ENCODE assay signal across 8 cellular contexts in genomic region chr12:107131832-107132616, GRCh38. TPM values are rescaled to one million over a fixed set of nuclear protein-coding genes. Genes with fewer than 3 reads are reported as not detected.
DNase-seq lines count a peak whose midpoint lies in the region; ATAC-seq lines count a peak whose summit lies in the region.

No MANE protein-coding gene starts in this region.

- no peak overlapping the region for H2AK5ac ChIP-seq in trophoblast cell (ENCODE audit: low read length)

- no peak overlapping the region for H2BK5ac ChIP-seq in trophoblast cell (ENCODE audit: low read depth, low read length, poor library complexity)

- no peak overlapping the region for H2BK12ac ChIP-seq in trophoblast cell (ENCODE audit: low read length)

- H4K8ac ChIP-seq in trophoblast cell (ENCODE audit: low read depth, low read length) = no peak overlapping the region

- no peaks in the 10 kb centered on the region for H3K9me2 ChIP-seq in GM23248 (ENCODE audit: insufficient read depth)

- H3K9me3 ChIP-seq in GM23248 (ENCODE audit: low read depth) = no peaks in the 10 kb centered on the region
- peaks cover 2% of the 10 kb centered on the region for H3K9me3 ChIP-seq in trophoblast cell (ENCODE audit: insufficient read depth, low read depth, low read length)

- no peaks in the 10 kb centered on the region for H3K36me3 ChIP-seq in GM23248 (ENCODE audit: low read depth)
- no peaks in the 10 kb centered on the region for H3K36me3 ChIP-seq in trophoblast cell (ENCODE audit: control insufficient read depth in 1 of 2, insufficient read depth in 2 of 2, low read length in 2 of 2)

- H4K12ac ChIP-seq in trophoblast cell (ENCODE audit: low read depth, low read length) = no peak overlapping the region

- H3K79me2 ChIP-seq in GM23248 (ENCODE audit: insufficient read depth) (no peaks in the 10 kb centered on the region), trophoblast cell (ENCODE audit: control insufficient read depth, insufficient read depth, low read length, poor library complexity) (no peaks in the 10 kb centered on the region)

- H3K4me1 ChIP-seq in GM23248 (ENCODE audit: insufficient read depth) (no peaks in the 10 kb centered on the region), trophoblast cell (ENCODE audit: control insufficient read depth in 1 of 2, insufficient read depth in 2 of 2, low read length in 2 of 2) (no peaks in the 10 kb centered on the region)

- H3K27ac ChIP-seq in GM23248 = no peak overlapping the region
- H3K27ac ChIP-seq in trophoblast cell (ENCODE audit: low read depth, low read length) = no peak overlapping the region

- H3K4me2 ChIP-seq in GM23248 (ENCODE audit: unreplicated experiment) = peak overlapping the region; percentile 37
- H3K4me2 ChIP-seq in trophoblast cell (ENCODE audit: low read length) = no peak overlapping the region

- H2AFZ ChIP-seq in GM23248 (peak overlapping the region; percentile 30), trophoblast cell (ENCODE audit: insufficient read depth, low read length, poor library complexity) (no peak overlapping the region)

- in situ Hi-C loops in GM23248 (cut with MboI) = loop anchor here (10.0 kb wide), 1 partner anchor 273 kb away; no protein-coding TSS in a partner anchor

- no peak overlapping the region for H3K18ac ChIP-seq in trophoblast cell (ENCODE audit: low read length)

- no peak overlapping the region for H4K91ac ChIP-seq in trophoblast cell (ENCODE audit: low read depth, low read length)

- no peaks in the 10 kb centered on the region for H3K79me1 ChIP-seq in trophoblast cell (ENCODE audit: low read length)

- H4K20me1 ChIP-seq in GM23248 (ENCODE audit: insufficient read depth) = no peaks in the 10 kb centered on the region

- ATAC-seq in HG02885 (IDR thresholded peaks at IDR 0.05; ENCODE audit: poor library complexity, unreplicated experiment) (no peak), GM21825 (IDR thresholded peaks at IDR 0.05; ENCODE audit: unreplicated experiment) (no peak)

- no peak overlapping the region for H3K9ac ChIP-seq in GM23248
- no peak overlapping the region for H3K9ac ChIP-seq in trophoblast cell (ENCODE audit: low read length)

- DNase-seq in CD1c-positive myeloid dendritic cell (ENCODE audit: extremely low spot score) = peak; percentile 62
- peak; percentile 80 for DNase-seq in GM23248
- peak; percentile 89 for DNase-seq in NCI-H2227 treated with DMSO at 0.1 percent for 48 hours (lab: John Stamatoyannopoulos, UW)
- DNase-seq in activated T-cell treated with anti-CD3 and anti-CD28 coated beads, Interleukin-2, amount 50 U/mL, for 1 hour = peak; percentile 26
- peak; percentile 30 for DNase-seq in germinal center (ENCODE audit: low spot score)
- DNase-seq in trophoblast cell = peak; percentile 11 to 88

- H3K4ac ChIP-seq in trophoblast cell (ENCODE audit: low read depth, low read length) = no peak overlapping the region

- no peak overlapping the region for H2BK120ac ChIP-seq in trophoblast cell (ENCODE audit: insufficient read depth, low read length, poor library complexity)

- H3K23ac ChIP-seq in trophoblast cell (ENCODE audit: low read length) = no peak overlapping the region

- no peak overlapping the region for H3K14ac ChIP-seq in trophoblast cell (ENCODE audit: low read length)

- no peaks in the 10 kb centered on the region for H3F3A ChIP-seq in GM23248 (ENCODE audit: insufficient read depth)

- no peak overlapping the region for H3K4me3 ChIP-seq in GM23248
- H3K4me3 ChIP-seq in trophoblast cell (ENCODE audit: low read depth, low read length) = no peak overlapping the region

- H3K27me3 ChIP-seq in GM23248 (replicated peaks; ENCODE audit: insufficient read depth) (no peaks in the 10 kb centered on the region), trophoblast cell (ENCODE audit: insufficient read depth, low read length) (no peaks in the 10 kb centered on the region)

- WGBS in GM23248 (ENCODE audit: low coverage in 1 of 2, low lambda C conversion rate in 2 of 2, missing lambda C conversion rate in 2 of 2), 2 experiments = 30% methylated on average over 10 of the region's 10 CpGs
- WGBS in trophoblast cell (ENCODE audit: extremely low coverage, insufficient coverage, insufficient read length) = no CpG with 5 or more reads among the region's 10 CpGs

RNA-seq across cellular contexts. Expression of gene CRY1, which starts 38.7 kb away (rescaled TPM):
- total RNA-seq in GM23248 (2014; rRNA removed; shearing (Covaris generic)) = 8.1 and 14.8 TPM in 2 replicates
- polyA plus RNA-seq in GM23248 (2016; fragmentation: Nextera tagmentation; extraction: Ambion mirVana) = 13.6 and 14.3 TPM in 2 replicates
- 14.8 and 16.0 TPM in 2 replicates for polyA plus RNA-seq in trophoblast cell (2013)

Comparison
In these comparisons a context has a peak if more than half of its experiments do, and no peak if none do; other contexts are left out.
1. DNase-seq: peak in every context shown above with its lines; median percentile 89 in NCI-H2227 treated with DMSO at 0.1 percent for 48 hours; 80 in GM23248; 62 in CD1c-positive myeloid dendritic cell; 50 in trophoblast cell; 30 in germinal center; 26 in activated T-cell treated with anti-CD3 and anti-CD28 coated beads, Interleukin-2, amount 50 U/mL, for 1 hour.